ENCODE assay signal across 1 cellular context in genomic region chr3:129310612-129311011, GRCh38.
TF ChIP-seq lines count a peak whose summit lies in the region.

No MANE protein-coding gene starts in this region.

TF ChIP-seq in HEK293, 187 proteins besides CTCF, POLR2A, EP300 and RAD21 (continued from another document):
- peak; percentile 59 for TF ChIP-seq PRDM10 (tag by site-specific recombination; IDR thresholded peaks at IDR 0.05)
